Comparison of ENCODE assay signal across 16 cellular contexts in genomic region chr1:47174621-47175020, GRCh38. TPM values are rescaled to one million over a fixed set of nuclear protein-coding genes. Genes with fewer than 3 reads are reported as not detected.
"Had no signal": no experiment of that assay in that cellular context is flagged by ENCODE, and none has a peak within 500 bp of the region (broad histone marks: within the 10 kb centered on the region; RNA-seq: fewer than 3 reads in every experiment).

No MANE protein-coding gene starts in this region.

- H3K4me3 Mint-ChIP-seq: activated CD8-positive, alpha-beta T cell treated with anti-CD3 and anti-CD28 coated beads for 36 hours; activated naive CD8-positive, alpha-beta T cell; dendritic cell treated with granulocyte-macrophage colony-stimulating factor and Interleukin-4, amounts not matched to agents 40 ng/mL and 50 ng/mL, for 4 days; nephron; stimulated activated effector memory CD8-positive, alpha-beta T cell treated with anti-CD3 and anti-CD28 coated beads, Interleukin-12 subunit alpha, Interleukin-12 subunit beta, amount 100 ng/mL, for 72 hours; stimulated activated naive CD8-positive, alpha-beta T cell treated with anti-CD3 and anti-CD28 coated beads, Interleukin-15, amount 100 ng/mL, for 72 hours had no signal

- H2AFZ ChIP-seq: parathyroid adenoma had no signal

- DNase-seq: uterus had no signal

- H3K27ac ChIP-seq: adrenal gland, ascending aorta, brain microvascular endothelial cell, parathyroid adenoma, suprapubic skin, uterus had no signal

- H3K9me3 Mint-ChIP-seq: activated CD8-positive, alpha-beta T cell treated with anti-CD3 and anti-CD28 coated beads for 36 hours; dendritic cell treated with granulocyte-macrophage colony-stimulating factor and Interleukin-4, amounts not matched to agents 40 ng/mL and 50 ng/mL, for 4 days; stimulated activated effector memory CD8-positive, alpha-beta T cell treated with anti-CD3 and anti-CD28 coated beads, Interleukin-12 subunit alpha, Interleukin-12 subunit beta, amount 100 ng/mL, for 72 hours; stimulated activated naive CD8-positive, alpha-beta T cell treated with anti-CD3 and anti-CD28 coated beads, Interleukin-15, amount 100 ng/mL, for 72 hours had no signal

- H3K4me3 ChIP-seq: adrenal gland, ascending aorta, suprapubic skin, tibial nerve, uterus had no signal

- H3K9me3 ChIP-seq: adrenal gland, suprapubic skin, uterus had no signal

- H3K4me1 ChIP-seq: parathyroid adenoma had no signal

- H3K36me3 Mint-ChIP-seq: activated naive CD8-positive, alpha-beta T cell; stimulated activated effector memory CD8-positive, alpha-beta T cell treated with anti-CD3 and anti-CD28 coated beads, Interleukin-12 subunit alpha, Interleukin-12 subunit beta, amount 100 ng/mL, for 72 hours had no signal

- H3K36me3 ChIP-seq: adrenal gland, ascending aorta, brain microvascular endothelial cell, suprapubic skin, tibial nerve, uterus had no signal

- H3K79me2 ChIP-seq: parathyroid adenoma had no signal

- FAIRE-seq: endometrium, frontal cortex had no signal

- H3K9ac ChIP-seq: parathyroid adenoma had no signal

- H3K27ac Mint-ChIP-seq: activated CD8-positive, alpha-beta T cell treated with anti-CD3 and anti-CD28 coated beads for 36 hours; activated naive CD8-positive, alpha-beta T cell; dendritic cell treated with granulocyte-macrophage colony-stimulating factor and Interleukin-4, amounts not matched to agents 40 ng/mL and 50 ng/mL, for 4 days; nephron; stimulated activated effector memory CD8-positive, alpha-beta T cell treated with anti-CD3 and anti-CD28 coated beads, Interleukin-12 subunit alpha, Interleukin-12 subunit beta, amount 100 ng/mL, for 72 hours; stimulated activated naive CD8-positive, alpha-beta T cell treated with anti-CD3 and anti-CD28 coated beads, Interleukin-15, amount 100 ng/mL, for 72 hours had no signal

- H3K27me3 ChIP-seq: ascending aorta, brain microvascular endothelial cell, suprapubic skin, tibial nerve, uterus had no signal

RNA-seq across cellular contexts. Expression of gene PDZK1IP1, which starts 15.2 kb away (rescaled TPM):
- total RNA-seq: activated CD8-positive, alpha-beta T cell treated with anti-CD3 and anti-CD28 coated beads for 36 hours; ascending aorta; frontal cortex; skeletal muscle tissue had no signal

RNA-seq across cellular contexts. Expression of gene CYP4A22, which starts 37.4 kb away (rescaled TPM):
- total RNA-seq: activated CD8-positive, alpha-beta T cell treated with anti-CD3 and anti-CD28 coated beads for 36 hours; adrenal gland; ascending aorta; frontal cortex; skeletal muscle tissue; suprapubic skin had no signal
- polyA plus RNA-seq: adrenal gland had no signal

RNA-seq across cellular contexts. Expression of gene TAL1, which starts 57.4 kb away (rescaled TPM):
- total RNA-seq: activated CD8-positive, alpha-beta T cell treated with anti-CD3 and anti-CD28 coated beads for 36 hours had no signal
